In genomic region chr17:15966183-15966878, GRCh38 we compare ENCODE assay signal across 8 cellular contexts. TPM values are rescaled to one million over a fixed set of nuclear protein-coding genes. Genes with fewer than 3 reads are reported as not detected.
DNase-seq lines count a peak whose midpoint lies in the region; ATAC-seq and TF ChIP-seq lines count a peak whose summit lies in the region.

No MANE protein-coding gene starts in this region.

- H3K36me3 ChIP-seq in Caco-2 (ENCODE audit: control insufficient read depth, insufficient read depth, low read length) (no peaks in the 10 kb centered on the region), colonic mucosa (no peaks in the 10 kb centered on the region)

- peaks cover 6% of the 10 kb centered on the region for H3K4me1 Mint-ChIP-seq in Caco-2 (ENCODE audit: low read depth, unreplicated experiment)
- H3K4me1 Mint-ChIP-seq in mesothelial cell of epicardium: peaks cover 28% of the 10 kb centered on the region
- H3K4me1 Mint-ChIP-seq in activated T-cell treated with anti-CD3 and anti-CD28 coated beads, Interleukin-2, amount 50 U/mL, for 72 hours (ENCODE audit: low read depth): peaks cover 14% of the 10 kb centered on the region

- H3K27ac Mint-ChIP-seq in Caco-2 (ENCODE audit: unreplicated experiment) (no peak overlapping the region), mesothelial cell of epicardium (peak overlapping the region; percentile 89)
- no peak overlapping the region for H3K27ac Mint-ChIP-seq in activated T-cell treated with anti-CD3 and anti-CD28 coated beads, Interleukin-2, amount 50 U/mL, for 72 hours

- H3K4me3 ChIP-seq in Caco-2 (ENCODE audit: low read depth, low read length) (no peak overlapping the region), colonic mucosa (no peak overlapping the region)

- no peaks in the 10 kb centered on the region for H3K9me3 Mint-ChIP-seq in Caco-2 (ENCODE audit: unreplicated experiment)
- no peaks in the 10 kb centered on the region for H3K9me3 Mint-ChIP-seq in mesothelial cell of epicardium
- H3K9me3 Mint-ChIP-seq in activated T-cell treated with anti-CD3 and anti-CD28 coated beads, Interleukin-2, amount 50 U/mL, for 72 hours: no peaks in the 10 kb centered on the region

- intact Hi-C loops in Caco-2 (cut with micrococcal nuclease; ENCODE audit: unreplicated experiment) (no loop called here), colonic mucosa (cut with DNase I) (no loop called here)

- H3K9me3 ChIP-seq in Caco-2 (no peaks in the 10 kb centered on the region), colonic mucosa (no peaks in the 10 kb centered on the region)

- POLR2A ChIA-PET in Caco-2 (lab: Charles Lee): interaction anchor here (0.8 kb wide), 1 partner anchor 21 kb away, joined by 4 read pairs; no protein-coding TSS in a partner anchor

- H3K4me3 Mint-ChIP-seq in Caco-2 (ENCODE audit: unreplicated experiment) (no peak overlapping the region), mesothelial cell of epicardium (no peak overlapping the region)
- H3K4me3 Mint-ChIP-seq in activated T-cell treated with anti-CD3 and anti-CD28 coated beads, Interleukin-2, amount 50 U/mL, for 72 hours: no peak overlapping the region

- H3K4me1 ChIP-seq in Caco-2 (peaks cover 9% of the 10 kb centered on the region), colonic mucosa (peaks cover 21% of the 10 kb centered on the region)

- H3K27me3 ChIP-seq in Caco-2 (replicated peaks; ENCODE audit: control insufficient read depth, insufficient read depth, low read length): no peaks in the 10 kb centered on the region
- no peaks in the 10 kb centered on the region for H3K27me3 ChIP-seq in colonic mucosa

- peak; percentile 59 to 67 for DNase-seq in Caco-2
- DNase-seq in NCI-H2227 (lab: John Stamatoyannopoulos, UW; ENCODE audit: unreplicated experiment): peak; percentile 23
- peak; percentile 72 for DNase-seq in colonic mucosa
- DNase-seq in mesothelial cell of epicardium (ENCODE audit: low spot score in 2 of 2, unreplicated experiment in 2 of 2): no peak
- no peak for DNase-seq in GOT3 (lab: John Stamatoyannopoulos, UW)
- no peak for DNase-seq in activated T-cell treated with anti-CD3 and anti-CD28 coated beads, Interleukin-2, amount 50 U/mL, for 72 hours
- DNase-seq in A172 (ENCODE audit: low spot score): no peak

- ATAC-seq in activated T-cell treated with anti-CD3 and anti-CD28 coated beads, Interleukin-2, amount 50 U/mL, for 72 hours (replicated peaks in 1 of 2): no peak
- no peak for ATAC-seq in HG03442 (IDR thresholded peaks at IDR 0.05; ENCODE audit: unreplicated experiment)

- H3K27me3 Mint-ChIP-seq in Caco-2 (ENCODE audit: insufficient read depth, unreplicated experiment) (no peaks in the 10 kb centered on the region), mesothelial cell of epicardium (ENCODE audit: low read depth) (no peaks in the 10 kb centered on the region)
- peaks cover 32% of the 10 kb centered on the region for H3K27me3 Mint-ChIP-seq in activated T-cell treated with anti-CD3 and anti-CD28 coated beads, Interleukin-2, amount 50 U/mL, for 72 hours (ENCODE audit: low read depth)

- no TSS peak for BruUV-seq in Caco-2 (replicated peaks; lab: Mats Ljungman, UMichigan)

- H3K36me3 Mint-ChIP-seq in Caco-2 (ENCODE audit: insufficient read depth, unreplicated experiment): no peaks in the 10 kb centered on the region
- no peaks in the 10 kb centered on the region for H3K36me3 Mint-ChIP-seq in mesothelial cell of epicardium
- no peaks in the 10 kb centered on the region for H3K36me3 Mint-ChIP-seq in activated T-cell treated with anti-CD3 and anti-CD28 coated beads, Interleukin-2, amount 50 U/mL, for 72 hours (ENCODE audit: insufficient read depth in 2 of 2)

- TF ChIP-seq CTCF in Caco-2 (IDR thresholded peaks at IDR 0.05; ENCODE audit: insufficient read depth in 1 of 2, low read depth in 1 of 2, low read length in 1 of 2, severe bottlenecking in 1 of 2, unreplicated experiment in 1 of 2) (no peak), colonic mucosa (IDR thresholded peaks at IDR 0.05) (no peak), mesothelial cell of epicardium (IDR thresholded peaks at IDR 0.05; ENCODE audit: unreplicated experiment) (no peak)

- CTCF ChIA-PET in Caco-2 (lab: Charles Lee): no interaction called here

- H3K9ac ChIP-seq in colonic mucosa (ENCODE audit: low read depth in 2 of 2, low read length in 2 of 2): peak overlapping the region; percentile 13 to 86

- H3K27ac ChIP-seq in colonic mucosa: peak overlapping the region; percentile 84

RNA-seq across cellular contexts. Expression of gene ADORA2B, which starts 21.4 kb away (rescaled TPM):
- 1.5 and 2.5 TPM in 2 replicates for total RNA-seq in Caco-2 (2022)
- total RNA-seq in colonic mucosa: 10 to 100 TPM; 20.8 to 39.4 TPM
- 3.8 to 4.6 TPM (median 4.5 TPM) in 3 replicates for total RNA-seq in mesothelial cell of epicardium
- 1 to 10 TPM in 1 of 2 donors, under 1 TPM in 1; 0.76 to 1.2 TPM for total RNA-seq in activated T-cell treated with anti-CD3 and anti-CD28 coated beads, Interleukin-2, amount 50 U/mL, for 72 hours
- 32.1 and 37.2 TPM in 2 replicates for total RNA-seq in A172 (2014; rRNA removed; shearing (Covaris generic))

RNA-seq across cellular contexts. Expression of gene ZSWIM7, which starts 33.2 kb away (rescaled TPM):
- total RNA-seq in Caco-2 (2022) (10.4 and 13.8 TPM in 2 replicates), colonic mucosa (10 to 100 TPM; 17.7 to 18.8 TPM), mesothelial cell of epicardium (27.0 to 31.6 TPM (median 29.2 TPM) in 3 replicates)
- total RNA-seq in activated T-cell treated with anti-CD3 and anti-CD28 coated beads, Interleukin-2, amount 50 U/mL, for 72 hours: 10 to 100 TPM; 14.2 to 14.6 TPM
- total RNA-seq in A172 (2014; rRNA removed; shearing (Covaris generic)): 33.6 and 42.1 TPM in 2 replicates

RNA-seq across cellular contexts. Expression of gene TTC19, which starts 33.3 kb away (rescaled TPM):
- total RNA-seq in Caco-2 (2022) (20.2 and 21.9 TPM in 2 replicates), colonic mucosa (10 to 100 TPM; 44.5 to 55.2 TPM), mesothelial cell of epicardium (38.5 to 41.7 TPM (median 39.7 TPM) in 3 replicates)
- total RNA-seq in activated T-cell treated with anti-CD3 and anti-CD28 coated beads, Interleukin-2, amount 50 U/mL, for 72 hours: 10 to 100 TPM; 33.6 to 37.5 TPM
- total RNA-seq in A172 (2014; rRNA removed; shearing (Covaris generic)): 65.0 and 74.9 TPM in 2 replicates

Comparison
In these comparisons a context has a peak if more than half of its experiments do, and no peak if none do; other contexts are left out.
1. DNase-seq: peak in Caco-2 (2 of 2), NCI-H2227 (single experiment) and colonic mucosa (single experiment); none in mesothelial cell of epicardium (0 of 2), GOT3 (single experiment), activated T-cell treated with anti-CD3 and anti-CD28 coated beads, Interleukin-2, amount 50 U/mL, for 72 hours (0 of 2) and A172 (single experiment).